Comparison of ENCODE assay signal across 8 cellular contexts in genomic region chr11:4095509-4096230, GRCh38. TPM values are rescaled to one million over a fixed set of nuclear protein-coding genes. Genes with fewer than 3 reads are reported as not detected.
A peak's percentile ranks its signal among the peaks of the same experiment; 100 is the strongest.
DNase-seq lines count a peak whose midpoint lies in the region; ATAC-seq, FAIRE-seq and TF ChIP-seq lines count a peak whose summit lies in the region.

No MANE protein-coding gene starts in this region.

- DNase-seq in GM12891 (ENCODE audit: insufficient read length, low spot score), result no peak
- DNase-seq in SJSA1 (ENCODE audit: low read depth in 1 of 2, low spot score in 2 of 2), result peak in 1 of 2 experiments; percentile 68
- no peak for DNase-seq in omental fat pad (ENCODE audit: low spot score)
- no peak for DNase-seq in CD1c-positive myeloid dendritic cell (ENCODE audit: extremely low spot score)

- H3K9me3 ChIP-seq in SJSA1 (replicated peaks) (no peaks in the 10 kb centered on the region), esophagus (ENCODE audit: control insufficient read depth in 2 of 2, insufficient read depth in 1 of 2, low read depth in 1 of 2, low read length in 1 of 2) (no peaks in the 10 kb centered on the region)

- peak; percentile 52 for FAIRE-seq in GM12891 (lab: Jason Lieb, UNC)

- H3K36me3 ChIP-seq in ACC112 (ENCODE audit: insufficient read depth, low read length) (peaks cover 10% of the 10 kb centered on the region; the same call in 1 of the 2 replicates), SJSA1 (peaks cover 37% of the 10 kb centered on the region), esophagus (ENCODE audit: control insufficient read depth in 2 of 2, insufficient read depth in 2 of 2, low read length in 1 of 2) (peaks cover 0 to 8% of the 10 kb centered on the region in 2 donors)

- H3K27me3 ChIP-seq in ACC112 (ENCODE audit: insufficient read depth, low read length) (no peaks in the 10 kb centered on the region), SJSA1 (replicated peaks) (no peaks in the 10 kb centered on the region), esophagus (ENCODE audit: control insufficient read depth in 1 of 2, insufficient read depth in 2 of 2, low read length in 2 of 2) (no peaks in the 10 kb centered on the region)

- TF ChIP-seq CTCF in omental fat pad (IDR thresholded peaks at IDR 0.05), result no peak

- WGBS in esophagus, 2 donors, result 8 to 15% methylated on average over 10 of the region's 10 CpGs

- ATAC-seq in omental fat pad (ENCODE audit: low FRiP score) (peak; percentile 24), HG03378 (IDR thresholded peaks at IDR 0.05; ENCODE audit: unreplicated experiment) (no peak), GM21515 (IDR thresholded peaks at IDR 0.05; ENCODE audit: unreplicated experiment) (no peak)

- no peak overlapping the region for H2AFZ ChIP-seq in ACC112 (ENCODE audit: low read length, unreplicated experiment)

- TF ChIP-seq POLR2A in GM12891 (IDR thresholded peaks at IDR 0.05; ENCODE audit: low read depth, low read length), result no peak

- peak overlapping the region; percentile 83 for H3K4me3 ChIP-seq in ACC112 (ENCODE audit: low read depth, low read length)
- H3K4me3 ChIP-seq in SJSA1, result peak overlapping the region; percentile 55
- peak overlapping the region; percentile 66 to 88 for H3K4me3 ChIP-seq in esophagus (ENCODE audit: low read depth in 1 of 2, low read length in 2 of 2)

- peaks cover 22% of the 10 kb centered on the region for H3K4me1 ChIP-seq in ACC112 (ENCODE audit: control insufficient read depth, insufficient read depth, low read length, unreplicated experiment)
- peaks cover 32% of the 10 kb centered on the region for H3K4me1 ChIP-seq in SJSA1 (replicated peaks)
- peaks cover 0 to 2% of the 10 kb centered on the region in 2 donors for H3K4me1 ChIP-seq in esophagus (ENCODE audit: control insufficient read depth in 2 of 2, insufficient read depth in 2 of 2, low read length in 1 of 2)

- H3K79me2 ChIP-seq in ACC112 (ENCODE audit: control insufficient read depth, insufficient read depth, low read length, unreplicated experiment), result peaks cover 55% of the 10 kb centered on the region

- peak overlapping the region; percentile 95 for H3K27ac ChIP-seq in ACC112 (ENCODE audit: low read depth, low read length)
- peak overlapping the region; percentile 92 for H3K27ac ChIP-seq in SJSA1
- peak overlapping the region; percentile 93 to 99 for H3K27ac ChIP-seq in esophagus (ENCODE audit: low read depth in 2 of 2, low read length in 1 of 2)

TF ChIP-seq in GM12891, 5 proteins besides CTCF, POLR2A, EP300 and RAD21:
- TF ChIP-seq PAX5 (IDR thresholded peaks at IDR 0.05; ENCODE audit: insufficient read depth, low read length, severe bottlenecking) (no peak), POLR2AphosphoS5 (IDR thresholded peaks at IDR 0.05; ENCODE audit: low read depth, low read length) (no peak), TAF1 (IDR thresholded peaks at IDR 0.05; ENCODE audit: low read depth, low read length) (no peak), POU2F2 (IDR thresholded peaks at IDR 0.05; ENCODE audit: low read depth, low read length) (no peak), SPI1 (IDR thresholded peaks at IDR 0.05; ENCODE audit: low read depth, low read length) (no peak)

RNA-seq across cellular contexts. Expression of gene RRM1, which starts 1.1 kb away (rescaled TPM):
- polyA plus RNA-seq in GM12891 (2012; ENCODE audit: low read depth, missing spikeins), result 90.9 TPM
- total RNA-seq in SJSA1 (2014; rRNA removed; shearing (Covaris generic)), result 295 and 337 TPM in 2 replicates
- 10 to 100 TPM in 1 of 2 donors, 1 to 10 TPM in 1; 9.2 to 33.5 TPM for polyA plus RNA-seq in esophagus
- total RNA-seq in omental fat pad, result 10 to 100 TPM; 26.0 to 42.4 (median 36.6) TPM
